Comparison of ENCODE assay signal across 18 cellular contexts in the genomic region with DNA sequence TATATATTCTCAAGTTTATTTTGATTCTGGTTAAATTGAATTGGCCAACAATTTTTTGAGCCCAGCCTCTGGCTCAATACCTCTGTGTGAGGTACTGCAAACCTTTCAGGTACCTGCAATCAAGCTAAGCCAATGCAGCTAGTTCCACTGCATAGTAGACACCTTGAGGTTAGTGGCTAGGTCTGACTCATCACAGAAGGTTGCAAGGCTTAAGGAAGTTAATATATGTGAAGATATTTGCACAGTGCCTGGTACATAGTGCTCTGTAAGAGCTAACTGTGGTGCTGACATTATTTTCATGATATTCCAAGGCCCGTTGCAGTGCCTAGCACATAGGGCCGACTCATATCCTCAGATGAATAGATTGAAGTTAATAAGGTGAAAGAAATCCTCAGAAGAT.
DNase-seq lines count a peak whose midpoint lies in the region; ATAC-seq, FAIRE-seq and TF ChIP-seq lines count a peak whose summit lies in the region.
"Had no signal": no experiment of that assay in that cellular context is flagged by ENCODE, and none has a peak within 500 bp of the region (broad histone marks: within the 10 kb centered on the region; RNA-seq: fewer than 3 reads in every experiment).

No MANE protein-coding gene starts in this region.

- H3K27me3 Mint-ChIP-seq in stimulated activated naive CD8-positive, alpha-beta T cell treated with anti-CD3 and anti-CD28 coated beads, Interleukin-15, amount 100 ng/mL, for 72 hours = peaks cover 2% of the 10 kb centered on the region
- H3K27me3 Mint-ChIP-seq: CD4-positive, CD25-positive, alpha-beta regulatory T cell had no signal

- no peak overlapping the region for H3K27ac Mint-ChIP-seq in stimulated activated naive CD8-positive, alpha-beta T cell treated with anti-CD3 and anti-CD28 coated beads, Interleukin-15, amount 100 ng/mL, for 72 hours
- H3K27ac Mint-ChIP-seq: CD4-positive, CD25-positive, alpha-beta regulatory T cell had no signal

- H3K27ac ChIP-seq in epithelial cell of prostate = no peak overlapping the region
- H3K27ac ChIP-seq in left lung = no peak overlapping the region
- no peak overlapping the region for H3K27ac ChIP-seq in adrenal gland

- H3K27me3 ChIP-seq in left lung (no peaks in the 10 kb centered on the region), adrenal gland (no peaks in the 10 kb centered on the region)

- H3K36me3 ChIP-seq in left lung = no peaks in the 10 kb centered on the region
- no peaks in the 10 kb centered on the region for H3K36me3 ChIP-seq in adrenal gland (replicated peaks in 1 of 2)

- ATAC-seq in left lung = peak; percentile 89
- ATAC-seq in stimulated activated naive CD8-positive, alpha-beta T cell treated with anti-CD3 and anti-CD28 coated beads, Interleukin-15, amount 100 ng/mL, for 72 hours = no peak

- TF ChIP-seq CTCF in left lung (IDR thresholded peaks at IDR 0.05) = no peak
- no peak for TF ChIP-seq CTCF in adrenal gland (IDR thresholded peaks at IDR 0.05)

- in situ Hi-C loops in ACHN (cut with HindIII; ENCODE audit: low pct_ligation_motif_present, low pct_unique_long_range_greater_than_20kb, low sequenced_read_pairs) = no loop called here

- no peak overlapping the region for H3K4me3 ChIP-seq in left lung
- H3K4me3 ChIP-seq in adrenal gland = no peak overlapping the region

- no peaks in the 10 kb centered on the region for H3K4me1 ChIP-seq in left lung
- no peaks in the 10 kb centered on the region for H3K4me1 ChIP-seq in adrenal gland (replicated peaks in 1 of 2)

- H3K4me3 Mint-ChIP-seq in stimulated activated naive CD8-positive, alpha-beta T cell treated with anti-CD3 and anti-CD28 coated beads, Interleukin-15, amount 100 ng/mL, for 72 hours = no peak overlapping the region
- H3K4me3 Mint-ChIP-seq: CD4-positive, CD25-positive, alpha-beta regulatory T cell had no signal

- peak; percentile 40 for DNase-seq in ACHN
- DNase-seq in RCC 7860 (ENCODE audit: low spot score) = peak; percentile 68
- peak; percentile 76 for DNase-seq in epithelial cell of prostate (ENCODE audit: low read depth, low spot score)
- DNase-seq in left lung = no peak
- no peak for DNase-seq in adrenal gland
- no peak for DNase-seq in activated CD4-positive, CD25-positive, alpha-beta regulatory T cell (lab: John Stamatoyannopoulos, UW)
- no peak for DNase-seq in posterior vena cava (ENCODE audit: low spot score)
- no peak for DNase-seq in stimulated activated naive CD8-positive, alpha-beta T cell treated with anti-CD3 and anti-CD28 coated beads, Interleukin-15, amount 100 ng/mL, for 72 hours
- DNase-seq: CD4-positive, CD25-positive, alpha-beta regulatory T cell; DMS53; KG1; MM.1S; NCI-H1105 treated with DMSO at 0.1 percent for 48 hours; NCI-H187 treated with DMSO at 0.1 percent for 48 hours; NCI-H2171; NCI-H82 had no signal

- no peaks in the 10 kb centered on the region for H3K4me1 Mint-ChIP-seq in stimulated activated naive CD8-positive, alpha-beta T cell treated with anti-CD3 and anti-CD28 coated beads, Interleukin-15, amount 100 ng/mL, for 72 hours
- H3K4me1 Mint-ChIP-seq: CD4-positive, CD25-positive, alpha-beta regulatory T cell had no signal

- 66 to 83% (median 77%) methylated on average over 2 of the region's 2 CpGs for WGBS in adrenal gland, 4 donors

- no peak for TF ChIP-seq POLR2A in adrenal gland (IDR thresholded peaks at IDR 0.05)

- intact Hi-C loops in left lung (cut with DNase I) = no loop called here
- intact Hi-C loops in adrenal gland (cut with DNase I) = no loop called here
- intact Hi-C loops in posterior vena cava (cut with DNase I) = no loop called here

- peak; percentile 78 for FAIRE-seq in RCC 7860 (lab: Jason Lieb, UNC)
- FAIRE-seq: A204.1, GM12891 had no signal

- H3K9me3 ChIP-seq in left lung (no peaks in the 10 kb centered on the region), adrenal gland (replicated peaks in 1 of 3) (no peaks in the 10 kb centered on the region)

- H3K9me3 Mint-ChIP-seq in stimulated activated naive CD8-positive, alpha-beta T cell treated with anti-CD3 and anti-CD28 coated beads, Interleukin-15, amount 100 ng/mL, for 72 hours = no peaks in the 10 kb centered on the region

Comparison
In these comparisons a context has a peak if more than half of its experiments do, and no peak if none do; other contexts are left out.
1. DNase-seq: peak in ACHN (single experiment), RCC 7860 (single experiment) and epithelial cell of prostate (single experiment); none in left lung (0 of 2), adrenal gland (0 of 7), activated CD4-positive, CD25-positive, alpha-beta regulatory T cell (0 of 4), posterior vena cava (single experiment) and stimulated activated naive CD8-positive, alpha-beta T cell treated with anti-CD3 and anti-CD28 coated beads, Interleukin-15, amount 100 ng/mL, for 72 hours (0 of 2).